Comparison of ENCODE assay signal across 10 cellular contexts in the genomic region with DNA sequence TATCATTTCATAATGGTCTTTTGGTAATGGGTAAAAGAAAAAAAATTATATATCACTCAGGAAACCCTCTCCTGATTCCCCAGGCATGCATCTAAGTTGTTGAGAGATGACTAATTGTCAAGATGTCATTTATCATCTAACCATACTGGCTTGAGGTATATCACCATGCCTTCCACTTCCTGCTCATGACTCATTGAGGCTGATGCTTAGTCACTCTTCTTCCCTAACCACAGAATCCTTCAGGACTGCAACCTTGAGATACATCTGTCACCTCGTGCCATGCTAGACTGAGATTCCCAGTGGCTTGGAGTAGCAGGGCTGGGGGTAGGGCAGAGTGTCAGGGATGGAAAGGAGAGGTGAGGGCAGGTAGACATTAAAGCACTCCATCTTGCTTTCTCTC.
DNase-seq lines count a peak whose midpoint lies in the region; ATAC-seq and TF ChIP-seq lines count a peak whose summit lies in the region.
"Had no signal": no experiment of that assay in that cellular context is flagged by ENCODE, and none has a peak within 500 bp of the region (broad histone marks: within the 10 kb centered on the region; RNA-seq: fewer than 3 reads in every experiment).

No MANE protein-coding gene starts in this region.

- no peak overlapping the region for H3K4me3 ChIP-seq in SJCRH30
- no peak overlapping the region for H3K4me3 ChIP-seq in gastroesophageal sphincter

- TF ChIP-seq CTCF in gastroesophageal sphincter (IDR thresholded peaks at IDR 0.05) = no peak

- TF ChIP-seq EP300 in gastroesophageal sphincter (IDR thresholded peaks at IDR 0.05) = no peak

- H3K4me1 ChIP-seq in SJCRH30 (peaks cover 17% of the 10 kb centered on the region), gastroesophageal sphincter (no peaks in the 10 kb centered on the region)

- H3K27me3 ChIP-seq in SJCRH30 (no peaks in the 10 kb centered on the region), gastroesophageal sphincter (no peaks in the 10 kb centered on the region)

- H3K27ac ChIP-seq in SJCRH30 = peak overlapping the region; percentile 14
- no peak overlapping the region for H3K27ac ChIP-seq in gastroesophageal sphincter
- H3K27ac ChIP-seq: HL-60 had no signal

- no peaks in the 10 kb centered on the region for H3K9me3 ChIP-seq in SJCRH30 (replicated peaks)
- no peaks in the 10 kb centered on the region for H3K9me3 ChIP-seq in gastroesophageal sphincter

- DNase-seq in DMS53 (lab: John Stamatoyannopoulos, UW) (peak; percentile 92), SJCRH30 (peak; percentile 59 to 73), glomerular endothelial cell (ENCODE audit: extremely low read depth, low read depth, low spot score) (peak; percentile 72), DMS114 treated with DMSO at 0.1 percent for 48 hours (lab: John Stamatoyannopoulos, UW; ENCODE audit: unreplicated experiment) (no peak)
- DNase-seq in activated effector memory CD4-positive, alpha-beta T cell treated with Interleukin-2 at 50 U/mL for 16 hours = no peak
- DNase-seq: naive B cell had no signal

- no peaks in the 10 kb centered on the region; the same call in 1 of the 2 replicates for H3K36me3 ChIP-seq in SJCRH30
- no peaks in the 10 kb centered on the region for H3K36me3 ChIP-seq in gastroesophageal sphincter

- WGBS in gastroesophageal sphincter (ENCODE audit: low coverage in 1 of 2), 2 donors = 43 to 67% methylated on average over 1 of the region's 1 CpG

- no peak for TF ChIP-seq POLR2A in gastroesophageal sphincter (IDR thresholded peaks at IDR 0.05)

- ATAC-seq in HG03159 (IDR thresholded peaks at IDR 0.05; ENCODE audit: unreplicated experiment) (peak; percentile 45), HG03565 (IDR thresholded peaks at IDR 0.05; ENCODE audit: unreplicated experiment) (no peak), gastroesophageal sphincter (no peak)

Comparison
In these comparisons a context has a peak if more than half of its experiments do, and no peak if none do; other contexts are left out.
1. DNase-seq: peak in DMS53 (single experiment), SJCRH30 (2 of 2) and glomerular endothelial cell (single experiment); none in DMS114 treated with DMSO at 0.1 percent for 48 hours (single experiment) and activated effector memory CD4-positive, alpha-beta T cell treated with Interleukin-2 at 50 U/mL for 16 hours (single experiment).